8 cellular contexts compared by ENCODE assay signal in the genomic region with DNA sequence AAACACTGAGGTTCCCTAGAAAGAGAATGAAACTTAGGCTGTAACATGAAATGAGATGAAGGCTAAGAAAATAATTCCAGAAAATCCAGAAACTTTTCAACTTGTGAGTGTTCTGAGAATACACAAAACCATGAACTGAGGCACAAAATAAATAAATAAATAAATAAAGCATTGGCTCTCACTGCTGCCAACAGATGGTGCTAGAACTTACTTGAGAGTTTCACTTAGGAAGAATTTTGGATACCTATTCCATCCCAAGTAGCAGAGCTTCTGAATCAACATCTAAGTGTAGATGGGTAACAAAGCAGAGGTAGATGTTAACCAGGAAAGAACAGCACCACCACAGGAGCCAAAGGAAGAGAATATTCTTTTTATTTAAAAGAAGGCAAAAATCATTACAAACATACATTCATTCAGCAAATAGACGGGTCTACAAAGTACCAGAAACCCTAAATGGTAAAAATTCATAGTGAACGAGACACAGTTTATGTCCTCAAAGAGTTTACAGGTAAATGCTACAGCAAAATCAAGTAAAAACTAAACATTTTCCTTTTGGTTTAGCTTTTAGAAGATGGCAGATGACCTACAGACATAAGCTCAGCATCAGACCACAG. TPM values are rescaled to one million over a fixed set of nuclear protein-coding genes. Genes with fewer than 3 reads are reported as not detected.
DNase-seq lines count a peak whose midpoint lies in the region; ATAC-seq and TF ChIP-seq lines count a peak whose summit lies in the region.

No MANE protein-coding gene starts in this region.

- H3K4me1 Mint-ChIP-seq in CD14-positive monocyte (no peaks in the 10 kb centered on the region), WTC11 (peaks cover 16% of the 10 kb centered on the region)

- H3K27me3 ChIP-seq in liver (ENCODE audit: control insufficient read depth in 4 of 4, insufficient read depth in 4 of 4, low read length in 3 of 4): no peaks in the 10 kb centered on the region

- H3K9ac ChIP-seq in liver (ENCODE audit: low read depth in 1 of 2, low read length in 2 of 2): no peak overlapping the region

- no peaks in the 10 kb centered on the region; a peak in 1 of 3 replicates for H3K36me3 ChIP-seq in HEK293 (ENCODE audit: control insufficient read depth in 2 of 2, insufficient read depth in 1 of 2, low read length in 2 of 2)
- H3K36me3 ChIP-seq in liver (ENCODE audit: control insufficient read depth in 4 of 4, insufficient read depth in 3 of 4, low read depth in 1 of 4, low read length in 3 of 4): no peaks in the 10 kb centered on the region

- no peaks in the 10 kb centered on the region for H3K9me3 ChIP-seq in HEK293 (ENCODE audit: control insufficient read depth, insufficient read depth, low read depth, low read length)
- no peaks in the 10 kb centered on the region for H3K9me3 ChIP-seq in liver (ENCODE audit: control insufficient read depth in 4 of 4, low read length in 3 of 4)

- 93% methylated on average over 2 of the region's 2 CpGs for WGBS in liver

- H3K27ac Mint-ChIP-seq in CD14-positive monocyte (no peak overlapping the region), WTC11 (no peak overlapping the region)

- H3K36me3 Mint-ChIP-seq in CD14-positive monocyte (no peaks in the 10 kb centered on the region), WTC11 (no peaks in the 10 kb centered on the region)

- intact Hi-C loops in CD14-positive monocyte (cut with micrococcal nuclease) (no loop called here), sciatic nerve (cut with DNase I) (no loop called here), left ventricle myocardium superior (cut with micrococcal nuclease) (no loop called here)

- DNase-seq in CD14-positive monocyte (ENCODE audit: low spot score) (no peak), WTC11 (ENCODE audit: low spot score) (no peak), UCSD-AML1 (lab: John Stamatoyannopoulos, UW; ENCODE audit: unreplicated experiment) (no peak), sciatic nerve (ENCODE audit: low spot score) (no peak), left ventricle myocardium superior (no peak)

- CTCF ChIA-PET in HEK293 (lab: Yijun Ruan, JAX): interaction anchor here (0.6 to 2.1 kb wide), 13 partner anchors 8 to 279 kb away, joined by 3 to 7 read pairs (median 4); no protein-coding TSS in a partner anchor
- CTCF ChIA-PET in WTC11 (lab: Charles Lee): interaction anchor here (0.6 to 3.2 kb wide), 14 partner anchors 10 to 85 kb away, joined by 3 to 12 read pairs (median 3); partner anchors contain the start of gene EPS8

- ATAC-seq in WTC11: peak; percentile 58
- ATAC-seq in sciatic nerve: no peak
- no peak for ATAC-seq in GM21381 (IDR thresholded peaks at IDR 0.05; ENCODE audit: unreplicated experiment)
- ATAC-seq in left ventricle myocardium superior: no peak

- no peaks in the 10 kb centered on the region for H3K9me3 Mint-ChIP-seq in CD14-positive monocyte
- no peaks in the 10 kb centered on the region for H3K9me3 Mint-ChIP-seq in WTC11

- H3K27me3 Mint-ChIP-seq in CD14-positive monocyte (ENCODE audit: low read depth in 3 of 3): peaks cover 0 to 4% (median 2%) of the 10 kb centered on the region in 3 donors
- H3K27me3 Mint-ChIP-seq in WTC11 (ENCODE audit: low read depth): no peaks in the 10 kb centered on the region

- POLR2A ChIA-PET in HEK293 (lab: Yijun Ruan, JAX) (no interaction called here), WTC11 (lab: Charles Lee) (no interaction called here)

- peaks cover 8% of the 10 kb centered on the region; the same call in 1 of the 2 replicates for H3K4me1 ChIP-seq in HEK293 (ENCODE audit: control insufficient read depth, insufficient read depth, low read length)
- H3K4me1 ChIP-seq in liver (ENCODE audit: control insufficient read depth in 4 of 4, insufficient read depth in 4 of 4, low read length in 3 of 4): peaks cover 2 to 6% (median 3%) of the 10 kb centered on the region in 4 donors

- H3K4me3 Mint-ChIP-seq in CD14-positive monocyte (no peak overlapping the region), WTC11 (no peak overlapping the region)

- H3K27ac ChIP-seq in HEK293 (ENCODE audit: extremely low read depth, low read depth, low read length) (no peak overlapping the region), liver (ENCODE audit: low read depth in 1 of 2, low read length in 2 of 2) (no peak overlapping the region)

- peak; percentile 71 to 73 for TF ChIP-seq RAD21 in liver (IDR thresholded peaks at IDR 0.05)

- TF ChIP-seq CTCF in CD14-positive monocyte (IDR thresholded peaks at IDR 0.05) (peak; percentile 57), HEK293 (tag by site-specific recombination; IDR thresholded peaks at IDR 0.05) (0 out of 2 replicates have a peak, but pooled peaks have one; percentile 16), WTC11 (IDR thresholded peaks at IDR 0.05) (no peak), liver (IDR thresholded peaks at IDR 0.05; ENCODE audit: low read depth, low read length, missing input control) (peak; percentile 40)

- H3K4me3 ChIP-seq in HEK293 (ENCODE audit: low read depth, low read length) (no peak overlapping the region), liver (ENCODE audit: low read depth in 1 of 3, low read length in 3 of 3) (no peak overlapping the region)

TF ChIP-seq in HEK293, 187 proteins besides CTCF, POLR2A, EP300 and RAD21 (continues in another document):
- TF ChIP-seq ZNF654 (tag by site-specific recombination; IDR thresholded peaks at IDR 0.05; ENCODE audit: low read depth) (peak; percentile 27; the same call in 1 of the 2 replicates), ZSCAN30 (tag by site-specific recombination; IDR thresholded peaks at IDR 0.05) (0 out of 2 replicates have a peak, but pooled peaks have one; percentile 11)

TF ChIP-seq in WTC11, 78 proteins besides CTCF, POLR2A, EP300 and RAD21 (continues in another document):
- TF ChIP-seq NR2C2 (CRISPR knock-in tag; IDR thresholded peaks at IDR 0.05): no peak
- TF ChIP-seq SOX15 (CRISPR knock-in tag; IDR thresholded peaks at IDR 0.05): no peak
- no peak for TF ChIP-seq ZNF232 (CRISPR knock-in tag; IDR thresholded peaks at IDR 0.05)

TF ChIP-seq in liver, 16 proteins besides CTCF, POLR2A, EP300 and RAD21:
- TF ChIP-seq HNF4G (IDR thresholded peaks at IDR 0.05) (no peak), EGR1 (IDR thresholded peaks at IDR 0.05; ENCODE audit: low read depth in 2 of 2) (no peak), NR2F2 (IDR thresholded peaks at IDR 0.05) (no peak), FOXA1 (IDR thresholded peaks at IDR 0.05) (no peak), ATF3 (IDR thresholded peaks at IDR 0.05) (no peak), FOXA2 (IDR thresholded peaks at IDR 0.05) (no peak), HNF4A (conservative IDR thresholded peaks at IDR 0.05) (no peak), ZBTB33 (IDR thresholded peaks at IDR 0.05) (no peak), TAF1 (conservative IDR thresholded peaks at IDR 0.05) (no peak), YY1 (IDR thresholded peaks at IDR 0.05) (no peak), RXRA (IDR thresholded peaks at IDR 0.05) (no peak), JUND (IDR thresholded peaks at IDR 0.05) (no peak)
- TF ChIP-seq, protein P1, sequence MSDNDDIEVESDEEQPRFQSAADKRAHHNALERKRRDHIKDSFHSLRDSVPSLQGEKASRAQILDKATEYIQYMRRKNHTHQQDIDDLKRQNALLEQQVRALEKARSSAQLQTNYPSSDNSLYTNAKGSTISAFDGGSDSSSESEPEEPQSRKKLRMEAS (IDR thresholded peaks at IDR 0.05): no peak
- TF ChIP-seq, protein P2, sequence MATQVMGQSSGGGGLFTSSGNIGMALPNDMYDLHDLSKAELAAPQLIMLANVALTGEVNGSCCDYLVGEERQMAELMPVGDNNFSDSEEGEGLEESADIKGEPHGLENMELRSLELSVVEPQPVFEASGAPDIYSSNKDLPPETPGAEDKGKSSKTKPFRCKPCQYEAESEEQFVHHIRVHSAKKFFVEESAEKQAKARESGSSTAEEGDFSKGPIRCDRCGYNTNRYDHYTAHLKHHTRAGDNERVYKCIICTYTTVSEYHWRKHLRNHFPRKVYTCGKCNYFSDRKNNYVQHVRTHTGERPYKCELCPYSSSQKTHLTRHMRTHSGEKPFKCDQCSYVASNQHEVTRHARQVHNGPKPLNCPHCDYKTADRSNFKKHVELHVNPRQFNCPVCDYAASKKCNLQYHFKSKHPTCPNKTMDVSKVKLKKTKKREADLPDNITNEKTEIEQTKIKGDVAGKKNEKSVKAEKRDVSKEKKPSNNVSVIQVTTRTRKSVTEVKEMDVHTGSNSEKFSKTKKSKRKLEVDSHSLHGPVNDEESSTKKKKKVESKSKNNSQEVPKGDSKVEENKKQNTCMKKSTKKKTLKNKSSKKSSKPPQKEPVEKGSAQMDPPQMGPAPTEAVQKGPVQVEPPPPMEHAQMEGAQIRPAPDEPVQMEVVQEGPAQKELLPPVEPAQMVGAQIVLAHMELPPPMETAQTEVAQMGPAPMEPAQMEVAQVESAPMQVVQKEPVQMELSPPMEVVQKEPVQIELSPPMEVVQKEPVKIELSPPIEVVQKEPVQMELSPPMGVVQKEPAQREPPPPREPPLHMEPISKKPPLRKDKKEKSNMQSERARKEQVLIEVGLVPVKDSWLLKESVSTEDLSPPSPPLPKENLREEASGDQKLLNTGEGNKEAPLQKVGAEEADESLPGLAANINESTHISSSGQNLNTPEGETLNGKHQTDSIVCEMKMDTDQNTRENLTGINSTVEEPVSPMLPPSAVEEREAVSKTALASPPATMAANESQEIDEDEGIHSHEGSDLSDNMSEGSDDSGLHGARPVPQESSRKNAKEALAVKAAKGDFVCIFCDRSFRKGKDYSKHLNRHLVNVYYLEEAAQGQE (IDR thresholded peaks at IDR 0.05): no peak

RNA-seq across cellular contexts. Expression of gene EPS8, which starts 16.7 kb away (rescaled TPM):
- polyA plus RNA-seq in CD14-positive monocyte: 1 to 10 TPM; 4.3 to 4.8 TPM
- 3.9 to 7.5 TPM (median 5.0 TPM) in 3 replicates for total RNA-seq in WTC11 (2021)
- total RNA-seq in liver: 10 to 100 TPM; 13.7 to 40.2 TPM
- 10 to 100 TPM; 13.8 to 16.2 TPM for polyA plus RNA-seq in liver
- total RNA-seq in sciatic nerve: 117 TPM
- total RNA-seq in left ventricle myocardium superior: 20.7 TPM
